Comparison of ENCODE assay signal across 23 cellular contexts in the genomic region with DNA sequence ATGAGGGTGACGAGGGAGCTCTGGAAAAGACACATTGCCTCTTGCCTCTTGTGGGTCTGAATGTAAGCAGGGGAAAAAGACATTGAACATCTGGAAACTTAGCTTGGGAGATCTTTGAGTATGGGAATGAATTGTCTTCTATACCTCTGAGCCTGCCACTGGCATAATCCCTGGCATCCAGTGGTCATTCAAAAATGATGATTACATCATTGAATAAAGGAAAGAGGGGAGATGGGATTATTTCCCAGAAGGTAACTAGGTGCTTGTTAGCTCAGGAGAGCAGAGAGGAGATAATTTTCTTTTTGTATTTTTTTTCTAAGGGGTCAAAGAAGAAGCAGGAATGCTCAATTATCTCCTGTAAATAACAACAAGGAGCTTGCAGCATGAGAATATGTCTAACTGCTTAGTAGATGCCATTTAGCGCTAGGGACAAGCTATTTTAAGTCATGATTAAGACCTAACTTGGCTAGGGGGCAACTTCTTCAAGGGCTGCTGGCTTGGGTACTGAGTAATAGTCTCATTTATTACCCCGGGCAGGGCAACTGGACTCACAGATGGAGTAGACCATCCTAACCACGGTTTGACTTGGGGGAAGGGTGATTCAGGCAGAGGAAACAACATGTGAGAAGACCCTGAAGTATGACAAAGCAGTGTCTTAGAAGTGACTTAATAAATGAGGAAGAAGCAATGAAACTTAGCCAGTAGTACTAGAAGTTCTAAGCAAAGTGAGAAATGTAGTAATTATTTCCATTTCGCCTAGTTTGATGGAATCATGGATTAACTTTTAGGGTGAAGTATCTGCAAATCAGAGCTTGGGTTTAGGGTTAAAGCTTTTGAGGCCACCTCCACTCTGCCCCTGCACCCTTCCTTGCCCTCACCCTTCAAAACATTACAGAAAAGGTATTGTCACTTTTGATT. TPM values are rescaled to one million over a fixed set of nuclear protein-coding genes. Genes with fewer than 3 reads are reported as not detected.
A peak's percentile ranks its signal among the peaks of the same experiment; 100 is the strongest.
DNase-seq lines count a peak whose midpoint lies in the region; ATAC-seq lines count a peak whose summit lies in the region.
"Had no signal": no experiment of that assay in that cellular context is flagged by ENCODE, and none has a peak within 500 bp of the region (broad histone marks: within the 10 kb centered on the region; RNA-seq: fewer than 3 reads in every experiment).

No MANE protein-coding gene starts in this region.

- H3K4me3 Mint-ChIP-seq in activated CD4-positive, alpha-beta T cell treated with anti-CD3 and anti-CD28 coated beads for 36 hours, result no peak overlapping the region
- H3K4me3 Mint-ChIP-seq in central memory CD8-positive, alpha-beta T cell, result peak overlapping the region; percentile 47
- peak overlapping the region; percentile 48 for H3K4me3 Mint-ChIP-seq in stimulated activated effector memory CD8-positive, alpha-beta T cell treated with anti-CD3 and anti-CD28 coated beads, Interleukin-12 subunit alpha, Interleukin-12 subunit beta, amount 100 ng/mL, for 72 hours
- H3K4me3 Mint-ChIP-seq: activated B cell treated with CpG ODN at 0.5 μM for 24 hours, H9, memory B cell, neural crest cell had no signal

- H3K27ac Mint-ChIP-seq in activated CD4-positive, alpha-beta T cell treated with anti-CD3 and anti-CD28 coated beads for 36 hours, result no peak overlapping the region
- peak overlapping the region; percentile 89 for H3K27ac Mint-ChIP-seq in central memory CD8-positive, alpha-beta T cell (ENCODE audit: low read depth)
- peak overlapping the region; percentile 70 for H3K27ac Mint-ChIP-seq in stimulated activated effector memory CD8-positive, alpha-beta T cell treated with anti-CD3 and anti-CD28 coated beads, Interleukin-12 subunit alpha, Interleukin-12 subunit beta, amount 100 ng/mL, for 72 hours
- H3K27ac Mint-ChIP-seq: activated B cell treated with CpG ODN at 0.5 μM for 24 hours, memory B cell had no signal

- ATAC-seq in activated CD4-positive, alpha-beta T cell treated with anti-CD3 and anti-CD28 coated beads for 36 hours, result peak; percentile 16
- ATAC-seq in central memory CD8-positive, alpha-beta T cell (replicated peaks; ENCODE audit: extremely low read depth, poor library complexity, severe bottlenecking), result no peak
- ATAC-seq in stimulated activated effector memory CD8-positive, alpha-beta T cell treated with anti-CD3 and anti-CD28 coated beads, Interleukin-12 subunit alpha, Interleukin-12 subunit beta, amount 100 ng/mL, for 72 hours, result no peak

- intact Hi-C loops in activated CD4-positive, alpha-beta T cell treated with anti-CD3 and anti-CD28 coated beads for 36 hours (cut with DNase I, micrococcal nuclease), result no loop called here

- H3K36me3 Mint-ChIP-seq in activated CD4-positive, alpha-beta T cell treated with anti-CD3 and anti-CD28 coated beads for 36 hours (ENCODE audit: low read depth), result no peaks in the 10 kb centered on the region
- H3K36me3 Mint-ChIP-seq in central memory CD8-positive, alpha-beta T cell (ENCODE audit: insufficient read depth), result peaks cover 3% of the 10 kb centered on the region
- peaks cover 5% of the 10 kb centered on the region for H3K36me3 Mint-ChIP-seq in stimulated activated effector memory CD8-positive, alpha-beta T cell treated with anti-CD3 and anti-CD28 coated beads, Interleukin-12 subunit alpha, Interleukin-12 subunit beta, amount 100 ng/mL, for 72 hours
- H3K36me3 Mint-ChIP-seq: memory B cell had no signal

- H3K27me3 Mint-ChIP-seq in activated CD4-positive, alpha-beta T cell treated with anti-CD3 and anti-CD28 coated beads for 36 hours, result peaks cover 2% of the 10 kb centered on the region
- H3K27me3 Mint-ChIP-seq in central memory CD8-positive, alpha-beta T cell, result no peaks in the 10 kb centered on the region

- H3K4me1 Mint-ChIP-seq in activated CD4-positive, alpha-beta T cell treated with anti-CD3 and anti-CD28 coated beads for 36 hours, result peaks cover 18% of the 10 kb centered on the region
- peaks cover 66% of the 10 kb centered on the region for H3K4me1 Mint-ChIP-seq in central memory CD8-positive, alpha-beta T cell
- peaks cover 38% of the 10 kb centered on the region for H3K4me1 Mint-ChIP-seq in stimulated activated effector memory CD8-positive, alpha-beta T cell treated with anti-CD3 and anti-CD28 coated beads, Interleukin-12 subunit alpha, Interleukin-12 subunit beta, amount 100 ng/mL, for 72 hours
- H3K4me1 Mint-ChIP-seq: activated B cell treated with CpG ODN at 0.5 μM for 24 hours, memory B cell, neural crest cell had no signal

- no peak for DNase-seq in activated CD4-positive, alpha-beta T cell treated with anti-CD3 and anti-CD28 coated beads for 36 hours
- DNase-seq in activated CD4-positive, alpha-beta T cell treated with anti-CD3 and anti-CD28 coated beads for 4 hours, result no peak
- peak; percentile 77 for DNase-seq in MV-4-11 (lab: John Stamatoyannopoulos, UW)
- DNase-seq in central memory CD8-positive, alpha-beta T cell (ENCODE audit: low spot score in 2 of 2), result no peak
- no peak for DNase-seq in stimulated activated effector memory CD8-positive, alpha-beta T cell treated with anti-CD3 and anti-CD28 coated beads, Interleukin-12 subunit alpha, Interleukin-12 subunit beta, amount 100 ng/mL, for 72 hours (ENCODE audit: low spot score in 2 of 2)
- no peak for DNase-seq in AG08395 (ENCODE audit: low spot score)
- no peak for DNase-seq in SW480 (ENCODE audit: low spot score)
- no peak for DNase-seq in activated CD4-positive, CD25-positive, alpha-beta regulatory T cell treated with anti-CD3 and anti-CD28 coated beads, Interleukin-2, amount 50 U/mL, for 72 hours
- DNase-seq: activated B cell treated with CpG ODN at 0.5 μM for 24 hours, DMS79 treated with DMSO at 0.1 percent for 48 hours, H9, hippocampal formation, IMR-90, NCI-H1048, NCI-H2081, NCI-H510A treated with DMSO at 0.1 percent for 48 hours, SHP77 had no signal

- CTCF ChIA-PET in activated CD4-positive, alpha-beta T cell treated with anti-CD3 and anti-CD28 coated beads for 36 hours (lab: Charles Lee), result interaction anchor here (0.6 to 1.8 kb wide), 3 partner anchors 23 to 553 kb away, joined by 3 to 6 read pairs (median 3); no protein-coding TSS in a partner anchor

- POLR2A ChIA-PET in activated CD4-positive, alpha-beta T cell treated with anti-CD3 and anti-CD28 coated beads for 36 hours (lab: Charles Lee), result no interaction called here

- no peaks in the 10 kb centered on the region for H3K9me3 Mint-ChIP-seq in activated CD4-positive, alpha-beta T cell treated with anti-CD3 and anti-CD28 coated beads for 36 hours (ENCODE audit: low read depth)
- no peaks in the 10 kb centered on the region for H3K9me3 Mint-ChIP-seq in central memory CD8-positive, alpha-beta T cell
- no peaks in the 10 kb centered on the region for H3K9me3 Mint-ChIP-seq in stimulated activated effector memory CD8-positive, alpha-beta T cell treated with anti-CD3 and anti-CD28 coated beads, Interleukin-12 subunit alpha, Interleukin-12 subunit beta, amount 100 ng/mL, for 72 hours
- H3K9me3 Mint-ChIP-seq: H9, memory B cell, neural crest cell had no signal

RNA-seq across cellular contexts. Expression of gene XCL2, which starts 11.1 kb away (rescaled TPM):
- 1 to 10 TPM; 1.0 to 1.5 TPM for total RNA-seq in activated CD4-positive, alpha-beta T cell treated with anti-CD3 and anti-CD28 coated beads for 36 hours
- total RNA-seq: activated B cell treated with CpG ODN at 0.5 μM for 24 hours, ascending aorta, chondrocyte, H9, IMR-90, neural crest cell, OCI-LY7, tibial nerve had no signal

RNA-seq across cellular contexts. Expression of gene XCL1, which starts 21.5 kb away (rescaled TPM):
- under 1 TPM; 0.39 to 0.67 TPM for total RNA-seq in activated CD4-positive, alpha-beta T cell treated with anti-CD3 and anti-CD28 coated beads for 36 hours
- total RNA-seq: activated B cell treated with CpG ODN at 0.5 μM for 24 hours, ascending aorta, IMR-90, neural crest cell, OCI-LY7 had no signal
